ENCODE assay signal across 11 cellular contexts in genomic region chr2:161208527-161209139, GRCh38. TPM values are rescaled to one million over a fixed set of nuclear protein-coding genes. Genes with fewer than 3 reads are reported as not detected.
DNase-seq lines count a peak whose midpoint lies in the region; ATAC-seq and TF ChIP-seq lines count a peak whose summit lies in the region.
"Had no signal": no experiment of that assay in that cellular context is flagged by ENCODE, and none has a peak within 500 bp of the region (broad histone marks: within the 10 kb centered on the region; RNA-seq: fewer than 3 reads in every experiment).

No MANE protein-coding gene starts in this region.

- CTCF ChIA-PET in AG04450 (lab: Charles Lee) = interaction anchor here (1.0 kb wide), 1 partner anchor 15 kb away, joined by 4 read pairs; no protein-coding TSS in a partner anchor
- CTCF ChIA-PET in HEK293T (lab: Yijun Ruan, JAX) = interaction anchor here (0.5 kb wide), 1 partner anchor 67 kb away, joined by 3 read pairs; no protein-coding TSS in a partner anchor

- POLR2A ChIA-PET in AG04450 (lab: Yijun Ruan, JAX) = no interaction called here
- POLR2A ChIA-PET in HEK293T (lab: Yijun Ruan, JAX) = no interaction called here

- no peak overlapping the region for H3K4me3 ChIP-seq in AG04450 (ENCODE audit: low read depth, low read length)
- H3K4me3 ChIP-seq: sigmoid colon had no signal

- TF ChIP-seq CTCF in AG04450 (IDR thresholded peaks at IDR 0.05; ENCODE audit: low read depth, low read length) (no peak), GM10266 (IDR thresholded peaks at IDR 0.05; ENCODE audit: control insufficient read depth, insufficient read depth, low read depth, missing control alignments) (no peak)

- DNase-seq in AG04450 (ENCODE audit: low read depth, low spot score) (peak; percentile 38), hepatic stellate cell (ENCODE audit: low spot score) (peak; percentile 4), HEK293T (ENCODE audit: extremely low spot score) (no peak), RPMI8226 (no peak), LoVo (ENCODE audit: low spot score) (no peak), GM10266 (ENCODE audit: extremely low spot score) (no peak)
- DNase-seq: COR-L47, SIG-M5, sigmoid colon had no signal

- ATAC-seq in GM21360 (IDR thresholded peaks at IDR 0.05; ENCODE audit: unreplicated experiment) (peak; percentile 71), SK-N-SH treated with all-trans-retinoic acid at 6 μM for 48 hours (peak; percentile 99)

- H3K27me3 ChIP-seq in AG04450 (ENCODE audit: control insufficient read depth, insufficient read depth, low read length) = no peaks in the 10 kb centered on the region
- H3K27me3 ChIP-seq: sigmoid colon had no signal

- no peak overlapping the region for H3K27ac ChIP-seq in AG04450 (ENCODE audit: low read depth, low read length)
- H3K27ac ChIP-seq: sigmoid colon had no signal

- H3K9me3 ChIP-seq in AG04450 (ENCODE audit: control insufficient read depth, insufficient read depth, low read length) = no peaks in the 10 kb centered on the region
- H3K9me3 ChIP-seq: sigmoid colon had no signal

TF ChIP-seq in SK-N-SH treated with all-trans-retinoic acid at 6 μM for 48 hours, 23 proteins besides CTCF, POLR2A, EP300 and RAD21:
- no peak for TF ChIP-seq CSRNP3 (CRISPR knock-in tag; IDR thresholded peaks at IDR 0.05)
- no peak for TF ChIP-seq TCF4 (CRISPR knock-in tag; IDR thresholded peaks at IDR 0.05; ENCODE audit: borderline replicate concordance)

TF ChIP-seq in HEK293T, 16 proteins besides CTCF, POLR2A, EP300 and RAD21:
- TF ChIP-seq TARDBP (IDR thresholded peaks at IDR 0.05) (no peak), HDGF (IDR thresholded peaks at IDR 0.05; ENCODE audit: borderline replicate concordance) (no peak), FOXA1 (IDR thresholded peaks at IDR 0.05) (no peak), CTBP1 (IDR thresholded peaks at IDR 0.05; ENCODE audit: borderline replicate concordance) (no peak), SP1 (IDR thresholded peaks at IDR 0.05) (no peak), ZNF384 (IDR thresholded peaks at IDR 0.05) (no peak), SUZ12 (IDR thresholded peaks at IDR 0.05) (no peak), PKNOX1 (IDR thresholded peaks at IDR 0.05) (no peak), ARNT (IDR thresholded peaks at IDR 0.05) (no peak), BHLHE40 (IDR thresholded peaks at IDR 0.05; ENCODE audit: borderline replicate concordance) (no peak), FOXK2 (IDR thresholded peaks at IDR 0.05) (no peak), NFRKB (IDR thresholded peaks at IDR 0.05) (no peak), L3MBTL2 (conservative IDR thresholded peaks at IDR 0.05) (no peak), ELF4 (IDR thresholded peaks at IDR 0.05) (no peak)

RNA-seq across cellular contexts. Expression of gene TANK, which starts 48.4 kb away (rescaled TPM):
- polyA plus RNA-seq in AG04450 (2011; rRNA removed) = 46.9 and 56.6 TPM in 2 replicates
- polyA minus RNA-seq in AG04450 (2011; rRNA and poly(A)+ RNA removed) = 21.4 and 44.8 TPM in 2 replicates

Comparison
In these comparisons a context has a peak if more than half of its experiments do, and no peak if none do; other contexts are left out.
1. DNase-seq: peak in AG04450 (single experiment) and hepatic stellate cell (single experiment); none in HEK293T (single experiment), RPMI8226 (single experiment), LoVo (single experiment) and GM10266 (single experiment).